ENCODE assay signal across 8 cellular contexts in genomic region chr19:7506385-7507328, GRCh38. TPM values are rescaled to one million over a fixed set of nuclear protein-coding genes. Genes with fewer than 3 reads are reported as not detected.
DNase-seq lines count a peak whose midpoint lies in the region; ATAC-seq and TF ChIP-seq lines count a peak whose summit lies in the region.

No MANE protein-coding gene starts in this region.

- H3K79me2 ChIP-seq in neural progenitor cell (ENCODE audit: low read depth), result no peaks in the 10 kb centered on the region

- no peak for ATAC-seq in GM19035 (IDR thresholded peaks at IDR 0.05; ENCODE audit: unreplicated experiment)
- no peak for ATAC-seq in HG02642 (IDR thresholded peaks at IDR 0.05; ENCODE audit: poor library complexity, unreplicated experiment)

- no peaks in the 10 kb centered on the region for H3K9me3 ChIP-seq in neural progenitor cell (ENCODE audit: low read depth)

- H3K36me3 Mint-ChIP-seq in neural progenitor cell, result no peaks in the 10 kb centered on the region

- H4K20me1 ChIP-seq in neural progenitor cell (ENCODE audit: low read depth), result peaks cover 3% of the 10 kb centered on the region

- peak; percentile 77 for DNase-seq in activated effector memory CD4-positive, alpha-beta T cell treated with anti-CD3 and anti-CD28 coated beads, Interleukin-2, amount 50 U/mL, for 16 hours
- DNase-seq in activated effector memory CD4-positive, alpha-beta T cell treated with Interleukin-2 at 50 U/mL for 16 hours, result no peak
- DNase-seq in NCI-H446 treated with DMSO at 0.1 percent for 48 hours (lab: John Stamatoyannopoulos, UW) (peak; percentile 37), fibroblast of the conjunctiva (ENCODE audit: low read depth) (peak; percentile 63), neural progenitor cell (ENCODE audit: low spot score) (peak; percentile 91)
- peak; percentile 61 to 69 for DNase-seq in activated CD4-positive, alpha-beta T cell treated with anti-CD3 and anti-CD28 coated beads, Interleukin-2, amount 50 U/mL, for 48 hours

- no peak overlapping the region for H3K9ac ChIP-seq in neural progenitor cell

- H3K36me3 ChIP-seq in neural progenitor cell, result no peaks in the 10 kb centered on the region

- H3K4me1 Mint-ChIP-seq in neural progenitor cell, result peaks cover 8% of the 10 kb centered on the region

- no peak overlapping the region for H3K27ac Mint-ChIP-seq in neural progenitor cell

- peaks cover 31% of the 10 kb centered on the region for H3K27me3 ChIP-seq in neural progenitor cell

- no peak for TF ChIP-seq CTCF in neural progenitor cell (IDR thresholded peaks at IDR 0.05)

- no peaks in the 10 kb centered on the region for H3K4me1 ChIP-seq in neural progenitor cell

- H3K4me3 Mint-ChIP-seq in neural progenitor cell, result peak overlapping the region; percentile 50

- peaks cover 4% of the 10 kb centered on the region for H3F3A ChIP-seq in neural progenitor cell (ENCODE audit: low read depth)

- no peak overlapping the region for H3K4me3 ChIP-seq in neural progenitor cell

- no peak overlapping the region for H3K4me2 ChIP-seq in neural progenitor cell

- no peaks in the 10 kb centered on the region for H3K9me3 Mint-ChIP-seq in neural progenitor cell

- H3K27ac ChIP-seq in neural progenitor cell, result no peak overlapping the region

- H3K27me3 Mint-ChIP-seq in neural progenitor cell (ENCODE audit: insufficient read depth, low read depth), result peaks cover 11% of the 10 kb centered on the region

- no peak overlapping the region for H2AFZ ChIP-seq in neural progenitor cell (replicated peaks)

RNA-seq across cellular contexts. Expression of gene ZNF358, which starts 9.2 kb away (rescaled TPM):
- total RNA-seq in neural progenitor cell (ENCODE audit: low replicate concordance), result 16.9 and 50.3 TPM in 2 replicates

RNA-seq across cellular contexts. Expression of gene MCOLN1, which starts 15.8 kb away (rescaled TPM):
- 6.6 and 7.1 TPM in 2 replicates for total RNA-seq in neural progenitor cell (ENCODE audit: low replicate concordance)

RNA-seq across cellular contexts. Expression of gene PEX11G, which starts 17.8 kb away (rescaled TPM):
- 1.0 and 5.7 TPM in 2 replicates for total RNA-seq in neural progenitor cell (ENCODE audit: low replicate concordance)

RNA-seq across cellular contexts. Expression of gene PNPLA6, which starts 28.9 kb away (rescaled TPM):
- 25.5 and 78.9 TPM in 2 replicates for total RNA-seq in neural progenitor cell (ENCODE audit: low replicate concordance)
